ENCODE assay signal across 8 cellular contexts in the genomic region with DNA sequence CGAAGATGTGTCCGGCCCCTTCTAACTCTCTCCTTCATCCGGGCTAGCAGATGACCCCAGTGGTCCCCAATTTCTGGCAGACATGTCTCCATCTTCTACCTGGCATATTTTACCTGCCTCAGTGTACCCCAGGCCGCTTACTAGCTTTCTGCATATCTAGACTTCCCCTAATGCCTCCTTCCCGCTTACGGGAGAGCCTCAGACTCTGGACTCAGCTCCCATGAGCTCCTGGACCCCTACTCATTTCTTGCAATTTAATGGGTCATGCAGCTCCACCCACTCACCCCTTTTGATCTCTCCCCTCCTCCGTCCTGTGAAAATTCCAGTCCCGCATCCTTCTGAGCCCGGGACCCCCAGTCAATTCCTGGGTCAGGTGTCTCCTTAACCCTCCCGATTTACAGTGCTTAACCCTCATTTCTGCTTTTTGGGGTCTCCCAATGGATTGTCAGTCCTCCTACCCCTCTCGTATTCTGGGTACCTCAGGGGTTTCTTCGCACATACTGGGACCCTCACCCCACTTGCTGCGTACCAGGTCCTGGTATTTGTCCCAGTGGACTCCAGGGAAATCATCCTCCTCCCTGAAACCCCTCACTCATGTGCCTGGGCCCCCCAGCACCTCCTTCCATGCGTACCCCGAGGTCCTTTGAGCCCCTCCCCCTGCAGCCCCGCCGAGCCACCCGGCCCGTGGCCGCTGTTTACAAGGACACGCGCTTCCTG. TPM values are rescaled to one million over a fixed set of nuclear protein-coding genes. Genes with fewer than 3 reads are reported as not detected.
A peak's percentile ranks its signal among the peaks of the same experiment; 100 is the strongest.
DNase-seq lines count a peak whose midpoint lies in the region; ATAC-seq, FAIRE-seq and TF ChIP-seq lines count a peak whose summit lies in the region.

No MANE protein-coding gene starts in this region.

- H3K27me3 Mint-ChIP-seq in brain = peaks cover 11% of the 10 kb centered on the region
- no peaks in the 10 kb centered on the region for H3K27me3 Mint-ChIP-seq in mesothelial cell of epicardium (ENCODE audit: low read depth)

- no peak for TF ChIP-seq RAD21 in A549 (conservative IDR thresholded peaks at IDR 0.05 in 1 of 2, IDR thresholded peaks at IDR 0.05 in 1 of 2)

- FAIRE-seq in A549 (lab: Jason Lieb, UNC) = no peak

- H3K9me3 ChIP-seq in A549 = no peaks in the 10 kb centered on the region
- H3K9me3 ChIP-seq in aorta (ENCODE audit: control insufficient read depth, low read length) = no peaks in the 10 kb centered on the region

- CTCF ChIA-PET in A549 (lab: Yijun Ruan, JAX) = interaction anchor here (0.7 to 17.4 kb wide), 4 partner anchors 8 to 57 kb away, joined by 3 to 901 read pairs (median 6); a partner anchor contains a TSS

- H3K27ac Mint-ChIP-seq in brain (peak overlapping the region; percentile 69 to 95 (median 93)), mesothelial cell of epicardium (peak overlapping the region; percentile 98)

- TF ChIP-seq CTCF in A549 (IDR thresholded peaks at IDR 0.05) = no peak
- TF ChIP-seq CTCF in HL-60 (IDR thresholded peaks at IDR 0.05; ENCODE audit: insufficient read depth, low read length) = no peak
- no peak for TF ChIP-seq CTCF in brain (conservative IDR thresholded peaks at IDR 0.05)
- TF ChIP-seq CTCF in mesothelial cell of epicardium (IDR thresholded peaks at IDR 0.05; ENCODE audit: unreplicated experiment) = no peak

- no peak for DNase-seq in A549 (ENCODE audit: low read depth in 1 of 2, low spot score in 1 of 2)
- no peak for DNase-seq in HL-60 (ENCODE audit: low read depth in 1 of 2, low spot score in 1 of 2)
- no peak for DNase-seq in mesothelial cell of epicardium (ENCODE audit: low spot score in 2 of 2, unreplicated experiment in 2 of 2)
- peak in 1 of 2 donors; percentile 55 for DNase-seq in aorta
- no peak for DNase-seq in middle frontal gyrus (ENCODE audit: extremely low spot score, low spot score)
- no peak for DNase-seq in cortex of kidney (lab: John Stamatoyannopoulos, UW)
- DNase-seq in kidney glomerular epithelial cell (lab: John Stamatoyannopoulos, UW) = no peak

- TF ChIP-seq POLR2A in A549 (IDR thresholded peaks at IDR 0.05; ENCODE audit: low read length) = no peak

- WGBS in A549 (ENCODE audit: missing lambda C conversion rate) = 16% methylated on average over 13 of the region's 22 CpGs
- 1 to 2% methylated on average over 22 of the region's 22 CpGs for WGBS in aorta, 2 donors

- POLR2A ChIA-PET in A549 (lab: Yijun Ruan, JAX) = interaction anchor here (1.2 to 6.5 kb wide), 7 partner anchors 8 to 54 kb away, joined by 7 to 122 read pairs (median 8); a partner anchor contains a TSS

- no peak for TF ChIP-seq EP300 in A549 (IDR thresholded peaks at IDR 0.05)

- H3K27me3 ChIP-seq in HL-60 (ENCODE audit: insufficient read depth, poor library complexity, severe bottlenecking) (no peaks in the 10 kb centered on the region), aorta (ENCODE audit: control insufficient read depth in 1 of 2, insufficient read depth in 2 of 2, low read length in 1 of 2) (peaks cover 0 to 4% of the 10 kb centered on the region in 2 donors)

- H3K27ac ChIP-seq in A549 (peak overlapping the region; percentile 96 to 99), HL-60 (replicated peaks) (peak overlapping the region; percentile 95), aorta (ENCODE audit: low read depth in 1 of 2, low read length in 2 of 2) (peak overlapping the region; percentile 88 to 96)

- intact Hi-C loops in aorta (cut with DNase I) = loop anchor here (5.0 to 10.0 kb wide), 3 partner anchors 362 to 1253 kb away; a partner anchor contains a TSS

- peak overlapping the region; percentile 92 for H3K4me3 ChIP-seq in A549
- H3K4me3 ChIP-seq in HL-60 (replicated peaks; ENCODE audit: insufficient read depth, low read length) = peak overlapping the region; percentile 91
- peak overlapping the region; percentile 18 to 45 for H3K4me3 ChIP-seq in aorta (ENCODE audit: low read length in 2 of 2)

- H3K4me3 Mint-ChIP-seq in brain (peak overlapping the region; percentile 93 to 98 (median 95)), mesothelial cell of epicardium (peak overlapping the region; percentile 93)

- peaks cover 0 to 5% (median 0%) of the 10 kb centered on the region in 5 experiments for H3K9me3 Mint-ChIP-seq in brain
- no peaks in the 10 kb centered on the region for H3K9me3 Mint-ChIP-seq in mesothelial cell of epicardium

- no peaks in the 10 kb centered on the region for H3K36me3 ChIP-seq in aorta (ENCODE audit: control insufficient read depth in 1 of 2, insufficient read depth in 2 of 2, low read length in 1 of 2)

- H3K4me1 ChIP-seq in A549 (peaks cover 56% of the 10 kb centered on the region), aorta (ENCODE audit: control insufficient read depth in 1 of 2, insufficient read depth in 2 of 2, low read length in 2 of 2) (no peaks in the 10 kb centered on the region)

- H3K4me1 Mint-ChIP-seq in brain (peaks cover 37% of the 10 kb centered on the region), mesothelial cell of epicardium (peaks cover 33% of the 10 kb centered on the region)

- H3K36me3 Mint-ChIP-seq in brain (no peaks in the 10 kb centered on the region), mesothelial cell of epicardium (no peaks in the 10 kb centered on the region)

- peak overlapping the region; percentile 99 for H3K4me2 ChIP-seq in A549

- no peak for ATAC-seq in A549
- no peak for ATAC-seq in aorta (ENCODE audit: low FRiP score)

TF ChIP-seq in A549, 52 proteins besides CTCF, POLR2A, EP300 and RAD21 (continues in another document):
- no peak for TF ChIP-seq EHMT2 (IDR thresholded peaks at IDR 0.05; ENCODE audit: low read depth)
- no peak for TF ChIP-seq HOXB5 (CRISPR knock-in tag; IDR thresholded peaks at IDR 0.05)
- no peak for TF ChIP-seq NPAS2 (CRISPR knock-in tag; IDR thresholded peaks at IDR 0.05; ENCODE audit: borderline replicate concordance)
- TF ChIP-seq, protein P1, sequence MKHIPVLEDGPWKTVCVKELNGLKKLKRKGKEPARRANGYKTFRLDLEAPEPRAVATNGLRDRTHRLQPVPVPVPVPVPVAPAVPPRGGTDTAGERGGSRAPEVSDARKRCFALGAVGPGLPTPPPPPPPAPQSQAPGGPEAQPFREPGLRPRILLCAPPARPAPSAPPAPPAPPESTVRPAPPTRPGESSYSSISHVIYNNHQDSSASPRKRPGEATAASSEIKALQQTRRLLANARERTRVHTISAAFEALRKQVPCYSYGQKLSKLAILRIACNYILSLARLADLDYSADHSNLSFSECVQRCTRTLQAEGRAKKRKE (CRISPR knock-in tag; IDR thresholded peaks at IDR 0.05; ENCODE audit: low read depth) = no peak
- TF ChIP-seq TFCP2L1 (CRISPR knock-in tag; IDR thresholded peaks at IDR 0.05) = peak; percentile 13; the same call in 1 of the 2 replicates

RNA-seq across cellular contexts. Expression of a gene that starts 0.5 kb away (rescaled TPM):
- polyA plus RNA-seq in A549 (2011; rRNA removed) (72.5 and 94.7 TPM in 2 replicates), A549 (2017; fragmentation: RNase III; extraction: RNeasy Plus Mini Kit Qiagen cat#74134 plus additional on column Dnase treatment) (47.2 to 57.7 TPM (median 55.6 TPM) in 3 replicates), brain (ENCODE audit: insufficient read depth, low read depth, low replicate concordance) (25.7 TPM), aorta (100 to 1,000 TPM in 1 of 2 donors, 10 to 100 TPM in 1; 97.0 to 623 TPM)
- polyA plus RNA-seq in A549 (2012; cell fraction: cytosol; rRNA removed) = 165 and 253 TPM in 2 replicates
- 411 and 478 TPM in 2 replicates for polyA plus RNA-seq in A549 (2012; cell fraction: nucleus; rRNA removed)
- polyA minus RNA-seq in A549 (2011; rRNA and poly(A)+ RNA removed) = 30.8 and 31.4 TPM in 2 replicates
- total RNA-seq in mesothelial cell of epicardium (160 to 169 TPM (median 164 TPM) in 3 replicates), aorta (100 to 1,000 TPM; 250 to 609 TPM)

RNA-seq across cellular contexts. Expression of a gene that starts 10.8 kb away (rescaled TPM):
- 0.48 and 0.57 TPM in 2 replicates for polyA plus RNA-seq in A549 (2011; rRNA removed)
- 1.1 and 1.3 TPM in 2 replicates for polyA plus RNA-seq in A549 (2012; cell fraction: cytosol; rRNA removed)
- polyA plus RNA-seq in A549 (2012; cell fraction: nucleus; rRNA removed) = 1.3 and 1.5 TPM in 2 replicates
- polyA plus RNA-seq in A549 (2017; fragmentation: RNase III; extraction: RNeasy Plus Mini Kit Qiagen cat#74134 plus additional on column Dnase treatment) = 0.49 to 0.91 TPM (median 0.84 TPM) in 3 replicates
- polyA minus RNA-seq in A549 (2011; rRNA and poly(A)+ RNA removed) = 0.49 and 0.95 TPM in 2 replicates
- polyA plus RNA-seq in brain (ENCODE audit: insufficient read depth, low read depth, low replicate concordance) = 1,078 TPM
- 361 to 381 TPM (median 380 TPM) in 3 replicates for total RNA-seq in mesothelial cell of epicardium
- 100 to 1,000 TPM in 1 of 2 donors, 10 to 100 TPM in 1; 90.5 to 118 TPM for total RNA-seq in aorta
- 100 to 1,000 TPM; 151 to 202 TPM for polyA plus RNA-seq in aorta

RNA-seq across cellular contexts. Expression of a gene that starts 11.1 kb away (rescaled TPM):
- polyA plus RNA-seq in A549 (2011; rRNA removed) (4.9 and 10.7 TPM in 2 replicates), A549 (2017; fragmentation: RNase III; extraction: RNeasy Plus Mini Kit Qiagen cat#74134 plus additional on column Dnase treatment) (not detected in 3 replicates), brain (ENCODE audit: insufficient read depth, low read depth, low replicate concordance) (48.0 TPM), aorta (1 to 10 TPM in 1 of 2 donors, not detected in 1; 2.5 TPM)
- not detected in 2 replicates for polyA plus RNA-seq in A549 (2012; cell fraction: cytosol; rRNA removed)
- 1.6 TPM in 1 of 2 replicates, not detected in the other for polyA plus RNA-seq in A549 (2012; cell fraction: nucleus; rRNA removed)
- polyA minus RNA-seq in A549 (2011; rRNA and poly(A)+ RNA removed) = 8.4 and 11.0 TPM in 2 replicates
- total RNA-seq in mesothelial cell of epicardium (8.4 to 11.4 TPM (median 8.8 TPM) in 3 replicates), aorta (1 to 10 TPM in 1 of 2 donors, not detected in 1; 1.2 TPM)

RNA-seq across cellular contexts. Expression of a gene that starts 15.4 kb away (rescaled TPM):
- polyA plus RNA-seq in A549 (2011; rRNA removed) (8.3 and 10.1 TPM in 2 replicates), A549 (2017; fragmentation: RNase III; extraction: RNeasy Plus Mini Kit Qiagen cat#74134 plus additional on column Dnase treatment) (18.5 to 24.6 TPM (median 21.5 TPM) in 3 replicates), brain (ENCODE audit: insufficient read depth, low read depth, low replicate concordance) (14.8 TPM), aorta (10 to 100 TPM; 14.4 to 92.5 TPM)
- 13.8 TPM in 2 replicates for polyA plus RNA-seq in A549 (2012; cell fraction: cytosol; rRNA removed)
- 40.4 and 46.5 TPM in 2 replicates for polyA plus RNA-seq in A549 (2012; cell fraction: nucleus; rRNA removed)
- polyA minus RNA-seq in A549 (2011; rRNA and poly(A)+ RNA removed) = 5.5 and 9.8 TPM in 2 replicates
- total RNA-seq in mesothelial cell of epicardium (89.2 to 93.7 TPM (median 92.7 TPM) in 3 replicates), aorta (10 to 100 TPM; 28.5 to 45.5 TPM)

RNA-seq across cellular contexts. Expression of a gene that starts 15.6 kb away (rescaled TPM):
- polyA plus RNA-seq in A549 (2011; rRNA removed) (27.2 and 37.2 TPM in 2 replicates), A549 (2017; fragmentation: RNase III; extraction: RNeasy Plus Mini Kit Qiagen cat#74134 plus additional on column Dnase treatment) (40.7 to 45.5 TPM (median 41.7 TPM) in 3 replicates), brain (ENCODE audit: insufficient read depth, low read depth, low replicate concordance) (119 TPM), aorta (1 to 10 TPM; 1.6 to 3.3 TPM)
- 64.6 and 74.8 TPM in 2 replicates for polyA plus RNA-seq in A549 (2012; cell fraction: cytosol; rRNA removed)
- 59.6 and 69.3 TPM in 2 replicates for polyA plus RNA-seq in A549 (2012; cell fraction: nucleus; rRNA removed)
- polyA minus RNA-seq in A549 (2011; rRNA and poly(A)+ RNA removed) = 47.2 and 53.1 TPM in 2 replicates
- total RNA-seq in mesothelial cell of epicardium (17.5 to 22.7 TPM (median 19.8 TPM) in 3 replicates), aorta (1 to 10 TPM; 2.9 to 7.2 TPM)

Comparison
In these comparisons a context has a peak if more than half of its experiments do, and no peak if none do; other contexts are left out.
1. H3K4me3 ChIP-seq: peak in every context shown above with its lines; median percentile 92 in A549; 91 in HL-60; 32 in aorta.
2. RNA of a gene that starts 10.8 kb away (polyA plus RNA-seq): 1,078 TPM in brain (single experiment) and 151 to 202 TPM in aorta; 0.48 to 1.5 TPM in A549; every median in the first group is over 10 times any median in the second.
3. Peak in every context shown above with its lines, with median percentiles within 50 percentile points of each other: H3K27ac ChIP-seq.